13 cellular contexts compared by ENCODE assay signal in the genomic region with DNA sequence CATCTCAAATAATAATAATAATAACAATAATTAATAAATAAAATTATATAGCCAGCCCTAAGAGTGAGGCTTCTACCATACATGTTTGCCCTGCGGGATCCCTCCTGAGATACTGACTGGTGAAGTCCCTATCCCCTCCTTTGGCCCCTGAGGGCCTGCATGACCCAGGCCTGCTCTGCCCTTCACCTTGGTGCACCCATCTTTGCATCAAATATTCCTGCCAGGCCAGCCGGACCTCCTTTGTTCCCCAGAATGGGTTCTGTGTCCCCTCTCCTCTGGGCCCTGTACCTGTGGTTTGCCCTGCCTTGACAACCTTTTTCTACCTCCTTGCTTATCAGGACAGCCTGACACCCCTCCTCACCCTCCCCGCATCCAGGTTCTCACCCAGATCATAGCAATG. TPM values are rescaled to one million over a fixed set of nuclear protein-coding genes. Genes with fewer than 3 reads are reported as not detected.
DNase-seq lines count a peak whose midpoint lies in the region; ATAC-seq, FAIRE-seq and TF ChIP-seq lines count a peak whose summit lies in the region.
"Had no signal": no experiment of that assay in that cellular context is flagged by ENCODE, and none has a peak within 500 bp of the region (broad histone marks: within the 10 kb centered on the region; RNA-seq: fewer than 3 reads in every experiment).

No MANE protein-coding gene starts in this region.

- H3K27me3 Mint-ChIP-seq in astrocyte (ENCODE audit: low read depth, unreplicated experiment) (peaks cover 13% of the 10 kb centered on the region), T-helper 17 cell (no peaks in the 10 kb centered on the region)
- H3K27me3 Mint-ChIP-seq: CD8-positive, alpha-beta memory T cell had no signal

- FAIRE-seq in astrocyte (lab: Jason Lieb, UNC) (no peak), kidney (lab: Jason Lieb, UNC) (no peak)

- peak; percentile 15 for DNase-seq in cardiac septum (ENCODE audit: low spot score)
- no peak for DNase-seq in right cardiac atrium
- DNase-seq in astrocyte (ENCODE audit: low read depth) = no peak
- DNase-seq in kidney = peak; percentile 21
- DNase-seq in T-helper 17 cell = no peak
- DNase-seq in NCI-H510A treated with DMSO at 0.1 percent for 48 hours (lab: John Stamatoyannopoulos, UW) = no peak
- no peak for DNase-seq in NCI-H748 (lab: John Stamatoyannopoulos, UW; ENCODE audit: unreplicated experiment)
- DNase-seq: 8988T; AML-193; CD8-positive, alpha-beta memory T cell had no signal

- no peaks in the 10 kb centered on the region for H3K4me1 ChIP-seq in right cardiac atrium (ENCODE audit: control insufficient read depth, insufficient read depth, low read length)
- H3K4me1 ChIP-seq in astrocyte (ENCODE audit: insufficient read depth, low read length) = peaks cover 25% of the 10 kb centered on the region
- no peaks in the 10 kb centered on the region for H3K4me1 ChIP-seq in kidney (ENCODE audit: control insufficient read depth in 1 of 2, insufficient read depth in 1 of 2, low read depth in 1 of 2, low read length in 2 of 2)
- H3K4me1 ChIP-seq: BLaER1, Caco-2 had no signal

- intact Hi-C loops in cardiac septum (cut with DNase I) (loop anchor here (5.0 kb wide), 1 partner anchor 42 kb away; no protein-coding TSS in a partner anchor), right cardiac atrium (cut with DNase I) (no loop called here), kidney (cut with DNase I) (no loop called here)

- no peaks in the 10 kb centered on the region for H3K9me3 ChIP-seq in right cardiac atrium (ENCODE audit: control insufficient read depth, low read length)
- H3K9me3 ChIP-seq in astrocyte (ENCODE audit: insufficient read depth, low read depth, low read length) = no peaks in the 10 kb centered on the region
- H3K9me3 ChIP-seq in kidney (ENCODE audit: control insufficient read depth in 1 of 2, low read length in 2 of 2) = no peaks in the 10 kb centered on the region
- H3K9me3 ChIP-seq in T-helper 17 cell (ENCODE audit: control insufficient read depth, low read length, poor library complexity, severe bottlenecking) = no peaks in the 10 kb centered on the region
- H3K9me3 ChIP-seq: BLaER1, Caco-2 had no signal

- H3K9me3 Mint-ChIP-seq in astrocyte (ENCODE audit: unreplicated experiment) = no peaks in the 10 kb centered on the region
- H3K9me3 Mint-ChIP-seq: CD8-positive, alpha-beta memory T cell had no signal

- no peaks in the 10 kb centered on the region for H3K79me2 ChIP-seq in astrocyte (ENCODE audit: insufficient read depth, low read length)

- H3K4me3 ChIP-seq in right cardiac atrium (ENCODE audit: low read length) = no peak overlapping the region
- no peak overlapping the region for H3K4me3 ChIP-seq in astrocyte (ENCODE audit: insufficient read depth, low read depth, low read length)
- no peak overlapping the region for H3K4me3 ChIP-seq in kidney (ENCODE audit: low read length in 2 of 2)
- H3K4me3 ChIP-seq: BLaER1 had no signal

- 97% methylated on average over 3 of the region's 3 CpGs for WGBS in right cardiac atrium

- no peak overlapping the region for H3K4me3 Mint-ChIP-seq in astrocyte (ENCODE audit: unreplicated experiment)
- no peak overlapping the region for H3K4me3 Mint-ChIP-seq in T-helper 17 cell

- ATAC-seq in right cardiac atrium (no peak), T-helper 17 cell (no peak)

- TF ChIP-seq CTCF in astrocyte (IDR thresholded peaks at IDR 0.05; ENCODE audit: insufficient read depth, low read depth, low read length) = no peak
- TF ChIP-seq CTCF in kidney (IDR thresholded peaks at IDR 0.05; ENCODE audit: borderline replicate concordance, extremely low read depth, insufficient read depth) = no peak

- H3K27ac Mint-ChIP-seq in astrocyte (ENCODE audit: unreplicated experiment) (no peak overlapping the region), T-helper 17 cell (no peak overlapping the region)

- H3K4me1 Mint-ChIP-seq in astrocyte (ENCODE audit: low read depth, unreplicated experiment) = peaks cover 9% of the 10 kb centered on the region
- peaks cover 4% of the 10 kb centered on the region for H3K4me1 Mint-ChIP-seq in T-helper 17 cell
- H3K4me1 Mint-ChIP-seq: CD8-positive, alpha-beta memory T cell had no signal

- H3K27ac ChIP-seq in right cardiac atrium (ENCODE audit: low read length) (no peak overlapping the region), astrocyte (ENCODE audit: low read depth, low read length) (no peak overlapping the region), kidney (ENCODE audit: low read depth in 2 of 2, low read length in 2 of 2) (no peak overlapping the region), temporal lobe (ENCODE audit: low read depth, low read length) (peak overlapping the region; percentile 19)
- H3K27ac ChIP-seq: BLaER1 had no signal

- H3K36me3 Mint-ChIP-seq in astrocyte (ENCODE audit: low read depth, unreplicated experiment) = no peaks in the 10 kb centered on the region
- peaks cover 3% of the 10 kb centered on the region for H3K36me3 Mint-ChIP-seq in T-helper 17 cell (ENCODE audit: low read depth)

- no peaks in the 10 kb centered on the region for H4K20me1 ChIP-seq in astrocyte (ENCODE audit: insufficient read depth, low read length)
- H4K20me1 ChIP-seq: BLaER1 had no signal

- H3K36me3 ChIP-seq in astrocyte (ENCODE audit: insufficient read depth, low read length) (no peaks in the 10 kb centered on the region), kidney (ENCODE audit: control insufficient read depth in 1 of 2, insufficient read depth in 2 of 2, low read length in 2 of 2) (no peaks in the 10 kb centered on the region)
- H3K36me3 ChIP-seq: BLaER1 had no signal

- H2AFZ ChIP-seq in astrocyte (ENCODE audit: low read depth, low read length) = peak overlapping the region; percentile 23

- H3K27me3 ChIP-seq in right cardiac atrium (ENCODE audit: control insufficient read depth, insufficient read depth) (no peaks in the 10 kb centered on the region), astrocyte (ENCODE audit: insufficient read depth, low read length) (no peaks in the 10 kb centered on the region)
- H3K27me3 ChIP-seq: BLaER1 had no signal

- H3K4me2 ChIP-seq in astrocyte (ENCODE audit: low read length) = peak overlapping the region; percentile 82
- H3K4me2 ChIP-seq: BLaER1 had no signal

- H3K9ac ChIP-seq in astrocyte (ENCODE audit: low read length) (no peak overlapping the region), kidney (ENCODE audit: low read length in 2 of 2) (no peak overlapping the region)
- H3K9ac ChIP-seq: BLaER1 had no signal

RNA-seq across cellular contexts. Expression of gene RNF112, which starts 2.0 kb away (rescaled TPM):
- total RNA-seq in cardiac septum (2.5 TPM), right cardiac atrium (1 to 10 TPM; 2.5 to 6.3 (median 4.4) TPM), astrocyte (0.36 and 0.96 TPM in 2 replicates), kidney (7.3 TPM), temporal lobe (21.6 TPM), T-helper 17 cell (under 1 TPM; 0.25 to 0.57 TPM)
- polyA plus RNA-seq in right cardiac atrium (3.3 TPM), kidney (ENCODE audit: insufficient read depth, low read depth, low replicate concordance) (0.99 TPM)
- total RNA-seq: Caco-2 had no signal
- polyA plus RNA-seq: CD8-positive, alpha-beta memory T cell had no signal

RNA-seq across cellular contexts. Expression of gene MFAP4, which starts 22.1 kb away (rescaled TPM):
- total RNA-seq in cardiac septum = 46.2 TPM
- total RNA-seq in right cardiac atrium = 100 to 1,000 TPM in 3 of 4 donors, 10 to 100 TPM in 1; 92.8 to 160 (median 131) TPM
- 95.2 TPM for polyA plus RNA-seq in right cardiac atrium
- 0.93 and 3.7 TPM in 2 replicates for total RNA-seq in astrocyte
- 51.1 TPM for total RNA-seq in kidney
- 27.6 TPM for polyA plus RNA-seq in kidney (ENCODE audit: insufficient read depth, low read depth, low replicate concordance)
- total RNA-seq in temporal lobe = 2.0 TPM
- not detected for total RNA-seq in T-helper 17 cell
- total RNA-seq: Caco-2; CD8-positive, alpha-beta memory T cell had no signal
- polyA plus RNA-seq: CD8-positive, alpha-beta memory T cell had no signal

RNA-seq across cellular contexts. Expression of gene MAPK7, which starts 30.8 kb away (rescaled TPM):
- total RNA-seq in cardiac septum (17.5 TPM), right cardiac atrium (10 to 100 TPM; 13.3 to 16.7 (median 16.3) TPM), astrocyte (25.1 and 34.3 TPM in 2 replicates), kidney (36.7 TPM), temporal lobe (18.2 TPM), T-helper 17 cell (10 to 100 TPM; 16.7 to 20.3 TPM)
- polyA plus RNA-seq in right cardiac atrium (9.0 TPM), kidney (ENCODE audit: insufficient read depth, low read depth, low replicate concordance) (7.1 TPM)

RNA-seq across cellular contexts. Expression of gene B9D1, which starts 46.5 kb away (rescaled TPM):
- total RNA-seq in cardiac septum (9.7 TPM), right cardiac atrium (10 to 100 TPM in 3 of 4 donors, 1 to 10 TPM in 1; 9.8 to 14.6 (median 12.1) TPM), astrocyte (10.2 and 10.9 TPM in 2 replicates), kidney (32.1 TPM), temporal lobe (7.9 TPM), T-helper 17 cell (1 to 10 TPM in 1 of 2 donors, under 1 TPM in 1; 0.37 to 1.2 TPM)
- polyA plus RNA-seq in right cardiac atrium (20.9 TPM), kidney (ENCODE audit: insufficient read depth, low read depth, low replicate concordance) (67.5 TPM)

Comparison
In these comparisons a context has a peak if more than half of its experiments do, and no peak if none do; other contexts are left out.
1. DNase-seq: peak in cardiac septum (single experiment) and kidney (single experiment); none in right cardiac atrium (0 of 3), astrocyte (single experiment), T-helper 17 cell (0 of 3), NCI-H510A treated with DMSO at 0.1 percent for 48 hours (single experiment) and NCI-H748 (single experiment).
2. RNA of gene MFAP4, which starts 22.1 kb away (total RNA-seq): 92.8 to 160 TPM in right cardiac atrium, 51.1 TPM in kidney (single experiment) and 46.2 TPM in cardiac septum (single experiment); 2.0 TPM in temporal lobe (single experiment), 0.93 to 3.7 TPM in astrocyte and not detected in T-helper 17 cell; every median in the first group is over 10 times any median in the second.